ENCODE assay signal across 12 cellular contexts in genomic region chr4:105978684-105979296, GRCh38.
DNase-seq lines count a peak whose midpoint lies in the region; ATAC-seq and TF ChIP-seq lines count a peak whose summit lies in the region.
"Had no signal": no experiment of that assay in that cellular context is flagged by ENCODE, and none has a peak within 500 bp of the region (broad histone marks: within the 10 kb centered on the region; RNA-seq: fewer than 3 reads in every experiment).

No MANE protein-coding gene starts in this region.

- no peaks in the 10 kb centered on the region for H3K9me3 ChIP-seq in GM23248 (ENCODE audit: low read depth)
- no peaks in the 10 kb centered on the region for H3K9me3 ChIP-seq in skeletal muscle satellite cell (replicated peaks; ENCODE audit: low read length)

- no peaks in the 10 kb centered on the region for H3K4me1 Mint-ChIP-seq in effector memory CD8-positive, alpha-beta T cell (ENCODE audit: low read depth in 2 of 2)

- H3K27me3 ChIP-seq in GM23248 (replicated peaks; ENCODE audit: insufficient read depth) (no peaks in the 10 kb centered on the region), skeletal muscle satellite cell (ENCODE audit: control insufficient read depth, insufficient read depth, low read length) (no peaks in the 10 kb centered on the region)
- H3K27me3 ChIP-seq: cardiac muscle cell, spleen had no signal

- DNase-seq in GM23248 (peak; percentile 85), amniotic stem cell (lab: John Stamatoyannopoulos, UW) (peak; percentile 63), foreskin fibroblast (peak; percentile 32 to 66), left colon (no peak), COR-L47 (lab: John Stamatoyannopoulos, UW) (no peak)
- DNase-seq in effector memory CD8-positive, alpha-beta T cell: no peak
- DNase-seq: IMR-90; spleen; stimulated activated CD8-positive, alpha-beta memory T cell treated with anti-CD3 and anti-CD28 coated beads, Interleukin-4, amount 100 ng/mL, for 48 hours had no signal

- H3K36me3 ChIP-seq in GM23248 (ENCODE audit: low read depth) (no peaks in the 10 kb centered on the region), skeletal muscle satellite cell (ENCODE audit: insufficient read depth, low read length) (no peaks in the 10 kb centered on the region)
- H3K36me3 ChIP-seq: cardiac muscle cell, spleen had no signal

- no peaks in the 10 kb centered on the region for H3K36me3 Mint-ChIP-seq in effector memory CD8-positive, alpha-beta T cell (ENCODE audit: insufficient read depth)

- H3K4me1 ChIP-seq in GM23248 (ENCODE audit: insufficient read depth): peaks cover 11% of the 10 kb centered on the region
- peaks cover 8% of the 10 kb centered on the region for H3K4me1 ChIP-seq in skeletal muscle satellite cell (ENCODE audit: control insufficient read depth, insufficient read depth, low read length)
- H3K4me1 ChIP-seq: spleen had no signal

- H4K20me1 ChIP-seq in GM23248 (ENCODE audit: insufficient read depth): no peaks in the 10 kb centered on the region

- peak overlapping the region; percentile 57 for H3K27ac ChIP-seq in GM23248
- H3K27ac ChIP-seq: cardiac muscle cell, spleen had no signal

- H2AFZ ChIP-seq in GM23248: peak overlapping the region; percentile 36

- no peak overlapping the region for H3K9ac ChIP-seq in GM23248
- peak overlapping the region; percentile 4 for H3K9ac ChIP-seq in skeletal muscle satellite cell (ENCODE audit: low read depth, low read length)

- no peak for TF ChIP-seq CTCF in foreskin fibroblast (IDR thresholded peaks at IDR 0.05; ENCODE audit: low read depth, low read length)

- H3K79me2 ChIP-seq in GM23248 (ENCODE audit: insufficient read depth): no peaks in the 10 kb centered on the region

- in situ Hi-C loops in GM23248 (cut with MboI): no loop called here

- 4 to 8% methylated on average over 2 of the region's 2 CpGs for WGBS in GM23248 (ENCODE audit: low coverage in 1 of 2, low lambda C conversion rate in 2 of 2, missing lambda C conversion rate in 2 of 2), 2 experiments

- H3K9me2 ChIP-seq in GM23248 (ENCODE audit: insufficient read depth): no peaks in the 10 kb centered on the region

- H3K9me3 Mint-ChIP-seq in effector memory CD8-positive, alpha-beta T cell: peaks cover 0 to 5% of the 10 kb centered on the region in 2 donors

- no peak overlapping the region for H3K4me3 ChIP-seq in GM23248
- H3K4me3 ChIP-seq in foreskin fibroblast (ENCODE audit: low read depth in 1 of 2, low read length in 2 of 2): no peak overlapping the region
- no peak overlapping the region for H3K4me3 ChIP-seq in skeletal muscle satellite cell (ENCODE audit: low read length)
- H3K4me3 ChIP-seq: cardiac muscle cell, spleen had no signal

- H3K27me3 Mint-ChIP-seq in effector memory CD8-positive, alpha-beta T cell: no peaks in the 10 kb centered on the region

- H3K4me2 ChIP-seq in GM23248 (ENCODE audit: unreplicated experiment): peak overlapping the region; percentile 10
- H3K4me2 ChIP-seq in skeletal muscle satellite cell (ENCODE audit: low read length): no peak overlapping the region

- peaks cover 18% of the 10 kb centered on the region for H3F3A ChIP-seq in GM23248 (ENCODE audit: insufficient read depth)

- H3K4me3 Mint-ChIP-seq in effector memory CD8-positive, alpha-beta T cell: no peak overlapping the region

- no peak overlapping the region for H3K27ac Mint-ChIP-seq in effector memory CD8-positive, alpha-beta T cell

- no peak for ATAC-seq in effector memory CD8-positive, alpha-beta T cell (replicated peaks)
- ATAC-seq in GM19452 (IDR thresholded peaks at IDR 0.05; ENCODE audit: unreplicated experiment) (no peak), left colon (no peak)

- intact Hi-C loops in left colon (cut with DNase I, micrococcal nuclease): no loop called here

Comparison
In these comparisons a context has a peak if more than half of its experiments do, and no peak if none do; other contexts are left out.
1. DNase-seq: peak in GM23248 (single experiment), amniotic stem cell (single experiment) and foreskin fibroblast (2 of 2); none in effector memory CD8-positive, alpha-beta T cell (0 of 3), left colon (0 of 2) and COR-L47 (single experiment).